ENCODE assay signal across 10 cellular contexts in genomic region chr5:56011835-56012234, GRCh38. TPM values are rescaled to one million over a fixed set of nuclear protein-coding genes. Genes with fewer than 3 reads are reported as not detected.
DNase-seq lines count a peak whose midpoint lies in the region; ATAC-seq and TF ChIP-seq lines count a peak whose summit lies in the region.
"Had no signal": no experiment of that assay in that cellular context is flagged by ENCODE, and none has a peak within 500 bp of the region (broad histone marks: within the 10 kb centered on the region; RNA-seq: fewer than 3 reads in every experiment).

No MANE protein-coding gene starts in this region.

- DNase-seq in PC-3 (peak; percentile 74), dermis blood vessel endothelial cell (peak; percentile 65), KG1 (lab: John Stamatoyannopoulos, UW) (no peak), NCI-H1930 (lab: John Stamatoyannopoulos, UW) (no peak), foreskin melanocyte (no peak), activated gamma-delta T cell (lab: John Stamatoyannopoulos, UW) (no peak)

- peak overlapping the region; percentile 96 for H3K27ac ChIP-seq in PC-3 (ENCODE audit: low read length)

- H3K4me1 ChIP-seq in PC-3 (ENCODE audit: insufficient read depth, low read length) (peaks cover 20% of the 10 kb centered on the region), skeletal muscle satellite cell (ENCODE audit: control insufficient read depth, insufficient read depth, low read length) (peaks cover 16% of the 10 kb centered on the region)

- H3K9me3 ChIP-seq in PC-3 (ENCODE audit: low read length) (no peaks in the 10 kb centered on the region), skeletal muscle satellite cell (replicated peaks; ENCODE audit: low read length) (no peaks in the 10 kb centered on the region)
- H3K9me3 ChIP-seq: pancreas had no signal

- H4K20me1 ChIP-seq in PC-3 (ENCODE audit: low read length): no peaks in the 10 kb centered on the region

- H3K36me3 ChIP-seq in PC-3 (ENCODE audit: low read depth, low read length) (no peaks in the 10 kb centered on the region), skeletal muscle satellite cell (ENCODE audit: insufficient read depth, low read length) (no peaks in the 10 kb centered on the region)
- H3K36me3 ChIP-seq: pancreas had no signal

- no peaks in the 10 kb centered on the region for H3K9me2 ChIP-seq in PC-3 (replicated peaks; ENCODE audit: low read length)

- TF ChIP-seq CTCF in PC-3 (conservative IDR thresholded peaks at IDR 0.05; ENCODE audit: low read depth, low read length): no peak

- no peak overlapping the region for H3K4me3 ChIP-seq in PC-3 (ENCODE audit: low read length)
- H3K4me3 ChIP-seq in skeletal muscle satellite cell (ENCODE audit: low read length): peak overlapping the region; percentile 31
- H3K4me3 ChIP-seq: pancreas had no signal

- CTCF ChIA-PET in PC-3 (lab: Charles Lee): no interaction called here

- BruUV-seq in PC-3 (replicated peaks; lab: Mats Ljungman, UMichigan): no TSS peak

- peak overlapping the region; percentile 57 for H3K9ac ChIP-seq in PC-3 (ENCODE audit: low read length)
- peak overlapping the region; percentile 67 for H3K9ac ChIP-seq in skeletal muscle satellite cell (ENCODE audit: low read depth, low read length)

- H3K79me2 ChIP-seq in PC-3 (ENCODE audit: low read length): no peaks in the 10 kb centered on the region

- peak; percentile 20 for ATAC-seq in GM19351 (IDR thresholded peaks at IDR 0.05; ENCODE audit: unreplicated experiment)
- ATAC-seq in PC-3: peak; percentile 89
- ATAC-seq: HCT116 had no signal

- no peaks in the 10 kb centered on the region for H3F3A ChIP-seq in PC-3 (ENCODE audit: low read length, unreplicated experiment)

- peak overlapping the region; percentile 69 for H3K4me2 ChIP-seq in PC-3 (ENCODE audit: low read length)
- peak overlapping the region; percentile 71 for H3K4me2 ChIP-seq in skeletal muscle satellite cell (ENCODE audit: low read length)

- peak overlapping the region; percentile 46; the same call in 1 of the 2 replicates for H2AFZ ChIP-seq in PC-3 (ENCODE audit: low read length)

- intact Hi-C loops in PC-3 (cut with micrococcal nuclease): loop anchor here (1.0 kb wide), 1 partner anchor 46 kb away; no protein-coding TSS in a partner anchor

- no peaks in the 10 kb centered on the region for H3K27me3 ChIP-seq in PC-3 (ENCODE audit: low read length)
- no peaks in the 10 kb centered on the region for H3K27me3 ChIP-seq in skeletal muscle satellite cell (ENCODE audit: control insufficient read depth, insufficient read depth, low read length)
- H3K27me3 ChIP-seq: pancreas had no signal

- POLR2A ChIA-PET in PC-3 (lab: Charles Lee; ENCODE audit: unreplicated experiment): interaction anchor here (0.6 kb wide), 1 partner anchor 83 kb away, joined by 3 read pairs; no protein-coding TSS in a partner anchor

RNA-seq across cellular contexts. Expression of gene IL6ST, which starts 17.1 kb away (rescaled TPM):
- total RNA-seq in PC-3 (2014; rRNA removed) (25.7 and 28.0 TPM in 2 replicates), dermis blood vessel endothelial cell (749 and 1,244 TPM in 2 replicates)
- total RNA-seq in skeletal muscle satellite cell (2012; rRNA removed): 351 and 374 TPM in 2 replicates

Comparison
In these comparisons a context has a peak if more than half of its experiments do, and no peak if none do; other contexts are left out.
1. DNase-seq: peak in PC-3 (single experiment) and dermis blood vessel endothelial cell (single experiment); none in KG1 (single experiment), NCI-H1930 (0 of 2), foreskin melanocyte (single experiment) and activated gamma-delta T cell (single experiment).
2. RNA of gene IL6ST, which starts 17.1 kb away (total RNA-seq): 749 to 1,244 TPM in dermis blood vessel endothelial cell; 25.7 to 28.0 TPM in PC-3; every median in the first group is over 10 times any median in the second.